8 cellular contexts compared by ENCODE assay signal in genomic region chr3:51941447-51941797, GRCh38. TPM values are rescaled to one million over a fixed set of nuclear protein-coding genes. Genes with fewer than 3 reads are reported as not detected.
DNase-seq lines count a peak whose midpoint lies in the region; ATAC-seq and TF ChIP-seq lines count a peak whose summit lies in the region.

No MANE protein-coding gene starts in this region.

- H3K9me3 ChIP-seq in Caco-2: no peaks in the 10 kb centered on the region
- no peaks in the 10 kb centered on the region for H3K9me3 ChIP-seq in PC-3 (ENCODE audit: low read length)
- no peaks in the 10 kb centered on the region for H3K9me3 ChIP-seq in esophagus (ENCODE audit: control insufficient read depth in 2 of 2, insufficient read depth in 1 of 2, low read depth in 1 of 2, low read length in 1 of 2)
- H3K9me3 ChIP-seq in parathyroid adenoma (ENCODE audit: control insufficient read depth, low read length): no peaks in the 10 kb centered on the region

- intact Hi-C loops in Caco-2 (cut with micrococcal nuclease; ENCODE audit: unreplicated experiment): no loop called here
- intact Hi-C loops in PC-3 (cut with micrococcal nuclease): loop anchor here (5.0 kb wide), 1 partner anchor 269 kb away; the partner anchor contains the start of gene TEX264

- H3K36me3 ChIP-seq in Caco-2 (ENCODE audit: control insufficient read depth, insufficient read depth, low read length) (no peaks in the 10 kb centered on the region; the same call in 1 of the 2 replicates), PC-3 (ENCODE audit: low read depth, low read length) (peaks cover 28% of the 10 kb centered on the region), esophagus (ENCODE audit: control insufficient read depth in 2 of 2, insufficient read depth in 2 of 2, low read length in 1 of 2) (peaks cover 6 to 22% of the 10 kb centered on the region in 2 donors), parathyroid adenoma (ENCODE audit: control insufficient read depth, insufficient read depth, low read length) (no peaks in the 10 kb centered on the region)

- H3K9ac ChIP-seq in PC-3 (ENCODE audit: low read length) (peak overlapping the region; percentile 96), parathyroid adenoma (peak overlapping the region; percentile 44)

- peak overlapping the region; percentile 85 for H3K4me2 ChIP-seq in PC-3 (ENCODE audit: low read length)
- peak overlapping the region; percentile 94 for H3K4me2 ChIP-seq in parathyroid adenoma (ENCODE audit: low read length)

- peak overlapping the region; percentile 6 for H3K27ac Mint-ChIP-seq in Caco-2 (ENCODE audit: unreplicated experiment)

- TF ChIP-seq CTCF in Caco-2 (IDR thresholded peaks at IDR 0.05; ENCODE audit: insufficient read depth in 1 of 2, low read depth in 1 of 2, low read length in 1 of 2, severe bottlenecking in 1 of 2, unreplicated experiment in 1 of 2) (no peak), PC-3 (conservative IDR thresholded peaks at IDR 0.05; ENCODE audit: low read depth, low read length) (no peak), parathyroid adenoma (IDR thresholded peaks at IDR 0.05) (no peak)

- H3K4me3 ChIP-seq in Caco-2 (ENCODE audit: low read depth, low read length): peak overlapping the region; percentile 49
- H3K4me3 ChIP-seq in PC-3 (ENCODE audit: low read length): peak overlapping the region; percentile 92
- peak overlapping the region; percentile 73 to 76 for H3K4me3 ChIP-seq in esophagus (ENCODE audit: low read depth in 1 of 2, low read length in 2 of 2)
- H3K4me3 ChIP-seq in parathyroid adenoma (ENCODE audit: low read depth, low read length): peak overlapping the region; percentile 80

- peaks cover 13% of the 10 kb centered on the region for H3K4me1 ChIP-seq in Caco-2
- H3K4me1 ChIP-seq in PC-3 (ENCODE audit: insufficient read depth, low read length): peaks cover 33% of the 10 kb centered on the region
- peaks cover 4 to 11% of the 10 kb centered on the region in 2 donors for H3K4me1 ChIP-seq in esophagus (ENCODE audit: control insufficient read depth in 2 of 2, insufficient read depth in 2 of 2, low read length in 1 of 2)
- H3K4me1 ChIP-seq in parathyroid adenoma: peaks cover 12% of the 10 kb centered on the region

- H3K27me3 Mint-ChIP-seq in Caco-2 (ENCODE audit: insufficient read depth, unreplicated experiment): no peaks in the 10 kb centered on the region

- peaks cover 28% of the 10 kb centered on the region for H4K20me1 ChIP-seq in PC-3 (ENCODE audit: low read length)

- CTCF ChIA-PET in Caco-2 (lab: Charles Lee) (interaction anchor here (0.6 to 2.7 kb wide), 22 partner anchors 22 to 442 kb away, joined by 3 to 41 read pairs (median 4); partner anchors contain the start of genes ABHD14A, ABHD14B, ACY1 and DCAF1), PC-3 (lab: Charles Lee) (interaction anchor here (0.6 to 2.8 kb wide), 13 partner anchors 17 to 357 kb away, joined by 3 to 46 read pairs (median 3); partner anchors contain the start of genes ABHD14A, ABHD14B, ACY1 and POC1A)

- peak overlapping the region; percentile 63 for H3K4me3 Mint-ChIP-seq in Caco-2 (ENCODE audit: unreplicated experiment)

- DNase-seq in Caco-2: no peak
- no peak for DNase-seq in PC-3

- no peaks in the 10 kb centered on the region for H3K27me3 ChIP-seq in Caco-2 (replicated peaks; ENCODE audit: control insufficient read depth, insufficient read depth, low read length)
- H3K27me3 ChIP-seq in PC-3 (ENCODE audit: low read length): no peaks in the 10 kb centered on the region
- no peaks in the 10 kb centered on the region for H3K27me3 ChIP-seq in esophagus (ENCODE audit: control insufficient read depth in 1 of 2, insufficient read depth in 2 of 2, low read length in 2 of 2)
- no peaks in the 10 kb centered on the region for H3K27me3 ChIP-seq in parathyroid adenoma (ENCODE audit: control insufficient read depth, insufficient read depth, low read length)

- H3K79me2 ChIP-seq in PC-3 (ENCODE audit: low read length) (peaks cover 40% of the 10 kb centered on the region), parathyroid adenoma (no peaks in the 10 kb centered on the region)

- POLR2A ChIA-PET in Caco-2 (lab: Charles Lee) (interaction anchor here (1.1 to 2.2 kb wide), 3 partner anchors 33 to 54 kb away, joined by 6 to 15 read pairs (median 10); partner anchors contain the start of genes ABHD14A, ABHD14B, ACY1 and RPL29), PC-3 (lab: Charles Lee; ENCODE audit: unreplicated experiment) (interaction anchor here (0.5 to 1.2 kb wide), 2 partner anchors 42 to 303 kb away, joined by 3 to 6 read pairs; partner anchors contain the start of gene ACY1)

- H3K9me3 Mint-ChIP-seq in Caco-2 (ENCODE audit: unreplicated experiment): no peaks in the 10 kb centered on the region

- H3F3A ChIP-seq in PC-3 (ENCODE audit: low read length, unreplicated experiment): no peaks in the 10 kb centered on the region

- H3K36me3 Mint-ChIP-seq in Caco-2 (ENCODE audit: insufficient read depth, unreplicated experiment): peaks cover 30% of the 10 kb centered on the region

- H3K27ac ChIP-seq in PC-3 (ENCODE audit: low read length) (peak overlapping the region; percentile 22), esophagus (ENCODE audit: low read depth in 2 of 2, low read length in 1 of 2) (peak overlapping the region in 1 of 2 donors; percentile 77), parathyroid adenoma (peak overlapping the region; percentile 24)

- H2AFZ ChIP-seq in PC-3 (ENCODE audit: low read length): peak overlapping the region; percentile 52; the same call in 1 of the 2 replicates
- H2AFZ ChIP-seq in parathyroid adenoma: peak overlapping the region; percentile 86

- ATAC-seq in PC-3: peak; percentile 1; the same call in 1 of the 2 replicates
- ATAC-seq in GM21786 (IDR thresholded peaks at IDR 0.05; ENCODE audit: unreplicated experiment): no peak
- no peak for ATAC-seq in HG03045 (IDR thresholded peaks at IDR 0.05; ENCODE audit: unreplicated experiment)
- no peak for ATAC-seq in GM19351 (IDR thresholded peaks at IDR 0.05; ENCODE audit: unreplicated experiment)
- no peak for ATAC-seq in HG02763 (IDR thresholded peaks at IDR 0.05; ENCODE audit: unreplicated experiment)

- H3K4me1 Mint-ChIP-seq in Caco-2 (ENCODE audit: low read depth, unreplicated experiment): peaks cover 7% of the 10 kb centered on the region

- no TSS peak for BruUV-seq in Caco-2 (replicated peaks; lab: Mats Ljungman, UMichigan)
- BruUV-seq in PC-3 (replicated peaks; lab: Mats Ljungman, UMichigan): no TSS peak

- WGBS in esophagus, 2 donors: 1% methylated on average over 19 to 21 of the region's 21 CpGs

- no peaks in the 10 kb centered on the region for H3K9me2 ChIP-seq in PC-3 (replicated peaks; ENCODE audit: low read length)

RNA-seq across cellular contexts. Expression of gene RRP9, which starts 0.3 kb away (rescaled TPM):
- total RNA-seq in Caco-2 (2022) (39.1 and 43.0 TPM in 2 replicates), PC-3 (2014; rRNA removed) (95.0 and 112 TPM in 2 replicates)
- polyA plus RNA-seq in esophagus: 10 to 100 TPM; 16.4 to 22.9 TPM

RNA-seq across cellular contexts. Expression of gene PARP3, which starts 0.7 kb away (rescaled TPM):
- 3.3 and 5.6 TPM in 2 replicates for total RNA-seq in Caco-2 (2022)
- 19.3 and 30.5 TPM in 2 replicates for total RNA-seq in PC-3 (2014; rRNA removed)
- 10 to 100 TPM in 1 of 2 donors, 1 to 10 TPM in 1; 8.2 to 11.8 TPM for polyA plus RNA-seq in esophagus

RNA-seq across cellular contexts. Expression of gene GPR62, which starts 13.8 kb away (rescaled TPM):
- total RNA-seq in Caco-2 (2022): not detected in 2 replicates
- not detected in 2 replicates for total RNA-seq in PC-3 (2014; rRNA removed)
- polyA plus RNA-seq in esophagus: under 1 TPM; 0.05 to 0.06 TPM

RNA-seq across cellular contexts. Expression of gene PCBP4, which starts 25.8 kb away (rescaled TPM):
- total RNA-seq in Caco-2 (2022): 42.3 and 46.5 TPM in 2 replicates
- total RNA-seq in PC-3 (2014; rRNA removed): 45.8 and 59.1 TPM in 2 replicates
- 10 to 100 TPM; 11.7 to 18.7 TPM for polyA plus RNA-seq in esophagus

RNA-seq across cellular contexts. Expression of gene ABHD14B, which starts 32.4 kb away (rescaled TPM):
- 26.8 and 29.0 TPM in 2 replicates for total RNA-seq in Caco-2 (2022)
- total RNA-seq in PC-3 (2014; rRNA removed): 49.6 and 53.8 TPM in 2 replicates
- 10 to 100 TPM; 29.6 to 40.5 TPM for polyA plus RNA-seq in esophagus
